ENCODE assay signal across 8 cellular contexts in genomic region chr4:74859163-74859562, GRCh38.
"Had no signal": no experiment of that assay in that cellular context is flagged by ENCODE, and none has a peak within 500 bp of the region (broad histone marks: within the 10 kb centered on the region; RNA-seq: fewer than 3 reads in every experiment).

No MANE protein-coding gene starts in this region.

- H3K27ac Mint-ChIP-seq: IgD-negative memory B cell had no signal

- DNase-seq: IMR-90, KBM-7, KG1 had no signal

- ATAC-seq: HepG2, K562 had no signal

- H3K27ac ChIP-seq: HL-60, KMS-11 had no signal

- H3K4me3 Mint-ChIP-seq: IgD-negative memory B cell had no signal

- H3K36me3 Mint-ChIP-seq: IgD-negative memory B cell had no signal

- H3K4me1 Mint-ChIP-seq: IgD-negative memory B cell had no signal
